ENCODE assay signal across 21 cellular contexts in the genomic region with DNA sequence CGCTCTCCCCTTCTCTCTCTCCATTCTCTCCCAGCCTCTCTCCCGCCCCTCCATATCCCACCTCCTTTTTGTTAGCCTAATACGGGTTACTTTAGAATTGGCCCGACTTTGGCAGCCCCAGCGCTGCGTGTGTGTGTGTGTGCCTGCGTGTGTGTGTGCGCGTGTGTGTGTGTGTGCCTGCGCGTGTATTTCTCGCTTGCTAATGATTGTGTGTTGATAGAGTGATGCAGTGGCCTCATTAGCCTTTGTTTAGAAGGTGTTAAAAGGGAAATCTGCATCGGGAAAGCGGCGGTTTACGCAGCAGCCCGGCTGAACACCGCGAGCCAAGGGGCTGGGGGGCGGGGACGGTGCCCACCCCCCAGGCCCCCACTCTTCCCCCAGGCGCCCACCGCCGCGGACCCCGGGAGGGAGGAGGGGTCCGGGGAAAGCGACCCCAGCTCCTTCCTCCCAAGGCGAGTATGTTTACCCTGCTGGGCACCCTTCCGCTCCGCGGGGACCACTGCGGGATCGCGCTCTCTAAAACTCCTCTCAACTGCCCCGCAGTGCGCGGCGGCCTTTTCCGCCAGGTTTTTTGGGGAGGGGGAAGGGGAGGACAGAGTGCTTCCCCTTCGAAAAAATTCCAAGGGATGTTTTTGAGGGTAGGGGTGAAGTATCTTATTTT. TPM values are rescaled to one million over a fixed set of nuclear protein-coding genes. Genes with fewer than 3 reads are reported as not detected.
"Had no signal": no experiment of that assay in that cellular context is flagged by ENCODE, and none has a peak within 500 bp of the region (broad histone marks: within the 10 kb centered on the region; RNA-seq: fewer than 3 reads in every experiment).

No MANE protein-coding gene starts in this region.

- H3K36me3 ChIP-seq: heart left ventricle, left lung, right atrium auricular region, transverse colon had no signal

- ATAC-seq: heart left ventricle; left lung; stimulated activated naive CD8-positive, alpha-beta T cell treated with anti-CD3 and anti-CD28 coated beads, Interleukin-15, Interleukin-2, amounts not matched to agents 100 U/mL and 50 U/mL, for 24 hours had no signal

- H3K27ac ChIP-seq: epithelial cell of prostate, heart left ventricle, left lung, right atrium auricular region, transverse colon had no signal

- H3K4me3 ChIP-seq: heart left ventricle, left lung, right atrium auricular region, transverse colon had no signal

- H3K9me3 Mint-ChIP-seq: activated B cell treated with CpG ODN at 0.5 μM for 24 hours; activated naive CD8-positive, alpha-beta T cell treated with anti-CD3 and anti-CD28 coated beads for 36 hours; activated T-helper 1 cell treated with anti-CD3 and anti-CD28 coated beads, Interleukin-12 subunit alpha, Interleukin-12 subunit beta, Interleukin-2, Interleukin-4 antibody, amounts not matched to agents 30 ng/mL and 10 ng/mL and 1 ng/mL, durations not matched to agents 14 hours and 24 hours and 36 hours had no signal

- H3K4me3 Mint-ChIP-seq: activated B cell treated with CpG ODN at 0.5 μM for 24 hours; activated naive CD8-positive, alpha-beta T cell treated with anti-CD3 and anti-CD28 coated beads for 36 hours; activated T-helper 1 cell treated with anti-CD3 and anti-CD28 coated beads, Interleukin-12 subunit alpha, Interleukin-12 subunit beta, Interleukin-2, Interleukin-4 antibody, amounts not matched to agents 30 ng/mL and 10 ng/mL and 1 ng/mL, durations not matched to agents 14 hours and 24 hours and 36 hours had no signal

- DNase-seq: activated B cell treated with CpG ODN at 0.5 μM for 24 hours; activated CD4-positive, alpha-beta T cell treated with anti-CD3 and anti-CD28 coated beads for 48 hours; activated naive CD8-positive, alpha-beta T cell treated with anti-CD3 and anti-CD28 coated beads for 36 hours; anterior cingulate cortex; cortex of kidney; effector memory CD4-positive, alpha-beta T cell; foreskin melanocyte; heart left ventricle; kidney; left lung; mammary epithelial cell; stimulated activated CD4-positive, alpha-beta T cell treated with anti-CD3 and anti-CD28 coated beads, Interleukin-15, amount 100 ng/mL, for 24 hours; stimulated activated CD4-positive, alpha-beta T cell treated with anti-CD3 and anti-CD28 coated beads, Interleukin-4, amount 100 ng/mL, for 1 hour; stimulated activated naive CD8-positive, alpha-beta T cell treated with anti-CD3 and anti-CD28 coated beads, Interleukin-15, Interleukin-2, amounts not matched to agents 100 U/mL and 50 U/mL, for 24 hours; T-helper 2 cell; transverse colon had no signal

- H3K4me1 ChIP-seq: left lung, right atrium auricular region, transverse colon had no signal

- H3K9me3 ChIP-seq: heart left ventricle, left lung, right atrium auricular region, transverse colon had no signal

RNA-seq across cellular contexts. Expression of gene LHX5, which starts 6.8 kb away (rescaled TPM):
- total RNA-seq: activated B cell treated with CpG ODN at 0.5 μM for 24 hours; activated naive CD8-positive, alpha-beta T cell treated with anti-CD3 and anti-CD28 coated beads for 36 hours; activated T-helper 1 cell treated with anti-CD3 and anti-CD28 coated beads, Interleukin-12 subunit alpha, Interleukin-12 subunit beta, Interleukin-2, Interleukin-4 antibody, amounts not matched to agents 30 ng/mL and 10 ng/mL and 1 ng/mL, durations not matched to agents 14 hours and 24 hours and 36 hours; fibroblast of lung; heart left ventricle; kidney; left lung; right atrium auricular region; skeletal muscle tissue; transverse colon had no signal
